ENCODE assay signal across 8 cellular contexts in genomic region chrX:18985186-18985435, GRCh38. TPM values are rescaled to one million over a fixed set of nuclear protein-coding genes. Genes with fewer than 3 reads are reported as not detected.
DNase-seq lines count a peak whose midpoint lies in the region; ATAC-seq and TF ChIP-seq lines count a peak whose summit lies in the region.

No MANE protein-coding gene starts in this region.

- TF ChIP-seq POLR2A in lower leg skin (IDR thresholded peaks at IDR 0.05), result no peak

- peak overlapping the region; percentile 90 for H3K27ac Mint-ChIP-seq in activated naive CD8-positive, alpha-beta T cell treated with anti-CD3 and anti-CD28 coated beads, Interleukin-2, amount 10 ng/mL, durations not matched to agents 7 days and 5 days

- DNase-seq in HAP-1 (ENCODE audit: low spot score in 2 of 2), result no peak
- no peak for DNase-seq in activated naive CD8-positive, alpha-beta T cell treated with anti-CD3 and anti-CD28 coated beads, Interleukin-2, amount 10 ng/mL, durations not matched to agents 7 days and 5 days
- DNase-seq in lower leg skin (ENCODE audit: low spot score in 2 of 2), result no peak
- DNase-seq in HUDEP-2 (lab: John Stamatoyannopoulos, UW; ENCODE audit: unreplicated experiment in 76 of 76), result no peak
- no peak for DNase-seq in HPDE6-E6E7 (ENCODE audit: extremely low spot score)
- no peak for DNase-seq in NCI-H2171 treated with DMSO at 0.1 percent for 48 hours (lab: John Stamatoyannopoulos, UW)
- DNase-seq in cortex of kidney (lab: John Stamatoyannopoulos, UW), result no peak

- H3K4me3 Mint-ChIP-seq in activated naive CD8-positive, alpha-beta T cell treated with anti-CD3 and anti-CD28 coated beads, Interleukin-2, amount 10 ng/mL, durations not matched to agents 7 days and 5 days, result peak overlapping the region; percentile 93

- POLR2A ChIA-PET in activated naive CD8-positive, alpha-beta T cell treated with anti-CD3 and anti-CD28 coated beads, Interleukin-2, amount 10 ng/mL, durations not matched to agents 7 days and 5 days (lab: Charles Lee), result interaction anchor here (1.2 kb wide), 1 partner anchor 99 kb away, joined by 4 read pairs; no protein-coding TSS in a partner anchor

- TF ChIP-seq CTCF in 22Rv1 (IDR thresholded peaks at IDR 0.05) (no peak), lower leg skin (IDR thresholded peaks at IDR 0.05) (no peak)

- no peaks in the 10 kb centered on the region for H3K36me3 Mint-ChIP-seq in activated naive CD8-positive, alpha-beta T cell treated with anti-CD3 and anti-CD28 coated beads, Interleukin-2, amount 10 ng/mL, durations not matched to agents 7 days and 5 days

- WGBS in lower leg skin, 2 donors, result 5 to 53% methylated on average over 4 of the region's 4 CpGs

- H3K36me3 ChIP-seq in HAP-1 (replicated peaks), result no peaks in the 10 kb centered on the region

- H3K4me3 ChIP-seq in HAP-1 (peak overlapping the region; percentile 80), lower leg skin (ENCODE audit: low read depth, poor library complexity, severe bottlenecking) (peak overlapping the region; percentile 62)

- peak overlapping the region; percentile 59; the same call in 1 of the 2 replicates for H3K27ac ChIP-seq in 22Rv1

- H3K27me3 ChIP-seq in HAP-1 (ENCODE audit: low read depth), result no peaks in the 10 kb centered on the region

- no peaks in the 10 kb centered on the region for H3K9me3 Mint-ChIP-seq in activated naive CD8-positive, alpha-beta T cell treated with anti-CD3 and anti-CD28 coated beads, Interleukin-2, amount 10 ng/mL, durations not matched to agents 7 days and 5 days

- ATAC-seq in activated naive CD8-positive, alpha-beta T cell treated with anti-CD3 and anti-CD28 coated beads, Interleukin-2, amount 10 ng/mL, durations not matched to agents 7 days and 5 days (ENCODE audit: low read depth), result no peak

- no peaks in the 10 kb centered on the region for H3K27me3 Mint-ChIP-seq in activated naive CD8-positive, alpha-beta T cell treated with anti-CD3 and anti-CD28 coated beads, Interleukin-2, amount 10 ng/mL, durations not matched to agents 7 days and 5 days

- peaks cover 10% of the 10 kb centered on the region for H3K4me1 Mint-ChIP-seq in activated naive CD8-positive, alpha-beta T cell treated with anti-CD3 and anti-CD28 coated beads, Interleukin-2, amount 10 ng/mL, durations not matched to agents 7 days and 5 days

- in situ Hi-C loops in HAP-1 (cut with MboI; ENCODE audit: low sequenced_read_pairs), result no loop called here

- H3K9me3 ChIP-seq in HAP-1, result no peaks in the 10 kb centered on the region

- intact Hi-C loops in lower leg skin (cut with DNase I; ENCODE audit: low total_unique reads), result no loop called here

- peaks cover 7% of the 10 kb centered on the region for H3K4me1 ChIP-seq in HAP-1

RNA-seq across cellular contexts. Expression of gene PHKA2, which starts 1.2 kb away (rescaled TPM):
- total RNA-seq in activated naive CD8-positive, alpha-beta T cell treated with anti-CD3 and anti-CD28 coated beads, Interleukin-2, amount 10 ng/mL, durations not matched to agents 7 days and 5 days, result 10 to 100 TPM; 31.0 to 32.7 TPM
- 10 to 100 TPM in 3 of 4 donors, 1 to 10 TPM in 1; 8.7 to 17.6 (median 14.1) TPM for total RNA-seq in lower leg skin
